In genomic region chr4:54558889-54559682, GRCh38 we compare ENCODE assay signal across 1 cellular context.
TF ChIP-seq lines count a peak whose summit lies in the region.

No MANE protein-coding gene starts in this region.

TF ChIP-seq in HepG2, 621 proteins besides CTCF, POLR2A, EP300 and RAD21 (continued from another document):
- TF ChIP-seq ZNF407 (CRISPR knock-in tag; IDR thresholded peaks at IDR 0.05; ENCODE audit: not compliant biosample characterization), result no peak
